9 cellular contexts compared by ENCODE assay signal in genomic region chr3:37779289-37780152, GRCh38.
DNase-seq lines count a peak whose midpoint lies in the region; ATAC-seq and TF ChIP-seq lines count a peak whose summit lies in the region.
"Had no signal": no experiment of that assay in that cellular context is flagged by ENCODE, and none has a peak within 500 bp of the region (broad histone marks: within the 10 kb centered on the region; RNA-seq: fewer than 3 reads in every experiment).

No MANE protein-coding gene starts in this region.

- H3K9me3 Mint-ChIP-seq in CD4-positive, alpha-beta memory T cell = peaks cover 0 to 11% (median 4%) of the 10 kb centered on the region in 8 donors

- H3K27ac Mint-ChIP-seq in CD4-positive, alpha-beta memory T cell = no peak overlapping the region

- no peaks in the 10 kb centered on the region for H3K4me1 ChIP-seq in CD4-positive, alpha-beta memory T cell (ENCODE audit: insufficient read depth, low read length)
- H3K4me1 ChIP-seq in Peyer's patch = no peaks in the 10 kb centered on the region
- H3K4me1 ChIP-seq in lung (ENCODE audit: control insufficient read depth in 2 of 2, insufficient read depth in 2 of 2, low read length in 2 of 2) = peaks cover 0 to 4% of the 10 kb centered on the region in 2 donors
- peaks cover 0 to 3% of the 10 kb centered on the region in 2 donors for H3K4me1 ChIP-seq in aorta (ENCODE audit: control insufficient read depth in 1 of 2, insufficient read depth in 2 of 2, low read length in 2 of 2)

- POLR2A ChIA-PET in CD4-positive, alpha-beta memory T cell (lab: Charles Lee; ENCODE audit: partially characterized antibody) = no interaction called here

- TF ChIP-seq POLR2A in Peyer's patch (IDR thresholded peaks at IDR 0.05) = no peak

- H3K27me3 Mint-ChIP-seq in CD4-positive, alpha-beta memory T cell = peaks cover 3 to 4% of the 10 kb centered on the region in 2 donors

- no peaks in the 10 kb centered on the region for H3K36me3 Mint-ChIP-seq in CD4-positive, alpha-beta memory T cell

- CTCF ChIA-PET in CD4-positive, alpha-beta memory T cell (lab: Charles Lee; ENCODE audit: partially characterized antibody) = interaction anchor here (1.5 kb wide), 1 partner anchor 11 kb away, joined by 4 read pairs; no protein-coding TSS in a partner anchor

- H3K4me1 Mint-ChIP-seq in CD4-positive, alpha-beta memory T cell = peaks cover 0 to 8% (median 2%) of the 10 kb centered on the region in 4 donors

- intact Hi-C loops in CD4-positive, alpha-beta memory T cell (cut with micrococcal nuclease) = no loop called here
- intact Hi-C loops in aorta (cut with DNase I) = no loop called here

- H3K27me3 ChIP-seq in CD4-positive, alpha-beta memory T cell (ENCODE audit: insufficient read depth, low read length) = no peaks in the 10 kb centered on the region
- H3K27me3 ChIP-seq in Peyer's patch = no peaks in the 10 kb centered on the region
- no peaks in the 10 kb centered on the region for H3K27me3 ChIP-seq in lung (ENCODE audit: control insufficient read depth, insufficient read depth)
- no peaks in the 10 kb centered on the region for H3K27me3 ChIP-seq in aorta (ENCODE audit: control insufficient read depth in 1 of 2, insufficient read depth in 2 of 2, low read length in 1 of 2)

- peak; percentile 75 for ATAC-seq in GM18867 (IDR thresholded peaks at IDR 0.05; ENCODE audit: unreplicated experiment)
- ATAC-seq in lung (ENCODE audit: insufficient read depth, low FRiP score) = peak; percentile 76
- peak; percentile 80 for ATAC-seq in aorta (ENCODE audit: low FRiP score)

- H3K4me3 ChIP-seq in CD4-positive, alpha-beta memory T cell (ENCODE audit: low read length in 2 of 2) = no peak overlapping the region
- H3K4me3 ChIP-seq in Peyer's patch = no peak overlapping the region
- H3K4me3 ChIP-seq in lung = no peak overlapping the region
- H3K4me3 ChIP-seq in aorta (ENCODE audit: low read length in 2 of 2) = no peak overlapping the region
- H3K4me3 ChIP-seq: SJSA1 had no signal

- peak in 5 of 6 experiments; percentile 52 to 80 (median 77) for TF ChIP-seq CTCF in Peyer's patch (IDR thresholded peaks at IDR 0.05)
- TF ChIP-seq CTCF in lung (IDR thresholded peaks at IDR 0.05; ENCODE audit: control extremely low read depth, extremely low read depth) = peak; percentile 73

- H3K4me3 Mint-ChIP-seq in CD4-positive, alpha-beta memory T cell = no peak overlapping the region

- peak in 3 of 5 donors; percentile 3 to 12 (median 7) for DNase-seq in CD4-positive, alpha-beta memory T cell
- DNase-seq in Kasumi-1 (lab: John Stamatoyannopoulos, UW) (peak; percentile 82 to 90), Peyer's patch (peak in 1 of 3 donors; percentile 58), dermis microvascular lymphatic vessel endothelial cell (ENCODE audit: low read depth in 2 of 2) (peak; percentile 75 to 82), lung (ENCODE audit: low spot score) (peak; percentile 2), aorta (no peak)
- DNase-seq in effector CD8-positive, alpha-beta T cell (lab: John Stamatoyannopoulos, UW) = no peak

- no peaks in the 10 kb centered on the region for H3K36me3 ChIP-seq in CD4-positive, alpha-beta memory T cell (ENCODE audit: insufficient read depth, low read length)
- H3K36me3 ChIP-seq in Peyer's patch (no peaks in the 10 kb centered on the region), lung (ENCODE audit: control insufficient read depth in 2 of 2, insufficient read depth in 2 of 2, low read length in 2 of 2) (peaks cover 0 to 7% of the 10 kb centered on the region in 2 donors), aorta (ENCODE audit: control insufficient read depth in 1 of 2, insufficient read depth in 2 of 2, low read length in 1 of 2) (peaks cover 0 to 1% of the 10 kb centered on the region in 2 donors)
- H3K36me3 ChIP-seq: SJSA1 had no signal

- 51 to 64% methylated on average over 10 of the region's 10 CpGs for WGBS in lung, 2 donors
- WGBS in aorta, 2 donors = 49% methylated on average over 10 of the region's 10 CpGs

- no peak overlapping the region for H3K27ac ChIP-seq in CD4-positive, alpha-beta memory T cell (ENCODE audit: low read depth, low read length)
- no peak overlapping the region for H3K27ac ChIP-seq in Peyer's patch
- H3K27ac ChIP-seq in lung (ENCODE audit: low read depth in 1 of 2, low read length in 1 of 2) = no peak overlapping the region
- H3K27ac ChIP-seq in aorta (ENCODE audit: low read depth in 1 of 2, low read length in 2 of 2) = no peak overlapping the region
- H3K27ac ChIP-seq: SJSA1 had no signal

- H3K9me3 ChIP-seq in CD4-positive, alpha-beta memory T cell (ENCODE audit: control insufficient read depth in 1 of 2, low read length in 2 of 2) = no peaks in the 10 kb centered on the region
- no peaks in the 10 kb centered on the region for H3K9me3 ChIP-seq in Peyer's patch
- peaks cover 0 to 2% of the 10 kb centered on the region in 2 donors for H3K9me3 ChIP-seq in lung (ENCODE audit: control insufficient read depth in 2 of 2, insufficient read depth in 1 of 2, low read length in 1 of 2)
- no peaks in the 10 kb centered on the region for H3K9me3 ChIP-seq in aorta (ENCODE audit: control insufficient read depth, low read length)

Comparison
In these comparisons a context has a peak if more than half of its experiments do, and no peak if none do; other contexts are left out.
1. DNase-seq: peak in CD4-positive, alpha-beta memory T cell (3 of 5), Kasumi-1 (2 of 2), dermis microvascular lymphatic vessel endothelial cell (2 of 2) and lung (single experiment); none in aorta (0 of 2) and effector CD8-positive, alpha-beta T cell (single experiment).
2. Peak in every context shown above with its lines, with median percentiles within 50 percentile points of each other: ATAC-seq.